In genomic region chr7:55177589-55178261, GRCh38 we compare ENCODE assay signal across 11 cellular contexts.
DNase-seq lines count a peak whose midpoint lies in the region; ATAC-seq, FAIRE-seq and TF ChIP-seq lines count a peak whose summit lies in the region.
"Had no signal": no experiment of that assay in that cellular context is flagged by ENCODE, and none has a peak within 500 bp of the region (broad histone marks: within the 10 kb centered on the region; RNA-seq: fewer than 3 reads in every experiment).

No MANE protein-coding gene starts in this region.

- WGBS in right lobe of liver (ENCODE audit: insufficient coverage, low coverage, low lambda C conversion rate, missing lambda C conversion rate), result no CpG with 5 or more reads among the region's 18 CpGs

- CTCF ChIA-PET in RWPE1 (lab: Yijun Ruan, JAX), result interaction anchor here (1.1 kb wide), 1 partner anchor 78 kb away, joined by 4 read pairs; no protein-coding TSS in a partner anchor

- TF ChIP-seq CTCF in RWPE1 (conservative IDR thresholded peaks at IDR 0.05; ENCODE audit: low read depth) (no peak), right lobe of liver (IDR thresholded peaks at IDR 0.05) (no peak)

- POLR2A ChIA-PET in RWPE1 (lab: Yijun Ruan, JAX; ENCODE audit: low non-redundant PET), result no interaction called here

- peaks cover 0 to 34% (median 20%) of the 10 kb centered on the region in 4 donors for H3K36me3 ChIP-seq in right lobe of liver

- no peak overlapping the region for H3K4me3 ChIP-seq in right lobe of liver

- TF ChIP-seq POLR2A in right lobe of liver (IDR thresholded peaks at IDR 0.05), result no peak

- ATAC-seq in right lobe of liver (peak in 3 of 4 donors; percentile 17 to 72 (median 40)), HG03520 (IDR thresholded peaks at IDR 0.05; ENCODE audit: unreplicated experiment) (no peak)
- ATAC-seq: T-helper 17 cell had no signal

- H3K27ac ChIP-seq in RWPE1 (peak overlapping the region; percentile 33), right lobe of liver (peak overlapping the region; percentile 75 to 92 (median 83))

- FAIRE-seq in endometrium (lab: Jason Lieb, UNC), result peak; percentile 99
- FAIRE-seq: frontal cortex had no signal

- no peaks in the 10 kb centered on the region for H3K27me3 ChIP-seq in right lobe of liver

- H3K9me3 ChIP-seq in right lobe of liver, result no peaks in the 10 kb centered on the region

- DNase-seq in RWPE1 (ENCODE audit: low spot score) (no peak), right lobe of liver (no peak), superior temporal gyrus (ENCODE audit: extremely low spot score) (peak; percentile 47), UCSD-AML1 (lab: John Stamatoyannopoulos, UW; ENCODE audit: unreplicated experiment) (no peak), NOMO-1 treated with DMSO at 0.1 percent for 48 hours (lab: John Stamatoyannopoulos, UW; ENCODE audit: unreplicated experiment) (no peak), COLO668 (lab: John Stamatoyannopoulos, UW; ENCODE audit: unreplicated experiment) (no peak)
- DNase-seq: NCI-H82, T-helper 17 cell had no signal

- H3K4me1 ChIP-seq in right lobe of liver, result peaks cover 0 to 42% (median 21%) of the 10 kb centered on the region in 4 donors

- intact Hi-C loops in right lobe of liver (cut with DNase I), result no loop called here
